Comparison of ENCODE assay signal across 8 cellular contexts in the genomic region with DNA sequence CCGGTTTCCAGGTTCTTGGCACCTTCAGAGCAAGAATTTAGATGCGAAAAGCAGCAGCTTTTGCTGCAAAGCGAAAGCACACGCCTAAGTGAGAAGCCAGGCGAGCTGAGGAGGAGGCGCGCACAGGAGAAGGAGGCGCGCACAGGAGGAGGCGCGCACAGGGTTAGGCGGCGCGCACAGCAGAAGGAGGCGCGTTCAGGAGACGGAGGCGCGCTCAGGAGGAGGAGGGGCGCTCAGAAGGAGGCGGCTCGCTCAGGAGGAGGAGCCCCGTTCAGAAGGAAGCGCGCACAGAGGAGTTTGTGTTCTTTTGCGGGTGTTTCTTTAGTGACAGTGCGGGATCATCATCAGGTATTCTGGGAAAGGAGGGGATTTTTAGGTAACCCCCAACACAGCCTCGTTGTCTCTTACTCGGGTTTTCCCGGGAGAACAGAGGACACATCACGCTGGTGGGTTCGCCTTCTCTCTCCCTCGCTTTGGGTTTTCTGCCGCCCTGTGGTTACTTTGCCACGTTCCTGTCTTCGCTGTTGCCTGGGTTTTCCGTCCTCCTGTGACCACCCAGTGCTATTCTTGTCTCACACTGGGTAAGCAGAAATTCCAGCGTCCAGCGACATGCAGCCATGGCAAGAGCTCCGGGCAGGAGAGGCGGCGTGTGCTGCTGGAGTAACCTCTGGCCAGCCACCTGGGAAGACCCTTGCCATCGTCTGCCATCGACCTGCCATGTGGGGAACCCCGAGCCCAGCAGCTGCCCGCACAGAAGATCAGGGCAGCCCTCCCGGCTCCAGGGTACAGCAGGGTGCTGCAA. TPM values are rescaled to one million over a fixed set of nuclear protein-coding genes. Genes with fewer than 3 reads are reported as not detected.
DNase-seq lines count a peak whose midpoint lies in the region; ATAC-seq, FAIRE-seq and TF ChIP-seq lines count a peak whose summit lies in the region.

No MANE protein-coding gene starts in this region.

- DNase-seq in AG09319 (ENCODE audit: extremely low read depth, low read depth) (peak; percentile 29), WTC11 (ENCODE audit: low spot score) (peak; percentile 59), bronchial epithelial cell (ENCODE audit: low read depth) (peak; percentile 49), kidney glomerular epithelial cell (lab: John Stamatoyannopoulos, UW) (peak; percentile 27), HEK293T (ENCODE audit: extremely low spot score) (no peak)
- peak; percentile 52 for DNase-seq in stimulated activated CD4-positive, alpha-beta T cell treated with anti-CD3 and anti-CD28 coated beads, Interleukin-2, amount 100 ng/mL, for 4 hours (ENCODE audit: low read depth)

- peaks cover 16% of the 10 kb centered on the region for H3K4me1 Mint-ChIP-seq in WTC11

- peak; percentile 83 for FAIRE-seq in bronchial epithelial cell (lab: Jason Lieb, UNC)

- peak overlapping the region; percentile 50 for H3K4me3 ChIP-seq in bronchial epithelial cell (ENCODE audit: low read depth, low read length)

- H3K4me3 Mint-ChIP-seq in WTC11, result peak overlapping the region; percentile 69

- H3K36me3 ChIP-seq in bronchial epithelial cell (ENCODE audit: control insufficient read depth, insufficient read depth, low read length), result peaks cover 7% of the 10 kb centered on the region

- TF ChIP-seq CTCF in AG09319 (IDR thresholded peaks at IDR 0.05; ENCODE audit: low read depth, low read length), result peak; percentile 42
- TF ChIP-seq CTCF in WTC11 (IDR thresholded peaks at IDR 0.05), result no peak
- TF ChIP-seq CTCF in bronchial epithelial cell (IDR thresholded peaks at IDR 0.05; ENCODE audit: insufficient read depth, low read length, severe bottlenecking), result peak; percentile 40

- CTCF ChIA-PET in WTC11 (lab: Charles Lee) (no interaction called here), HEK293T (lab: Yijun Ruan, JAX) (no interaction called here)

- no peaks in the 10 kb centered on the region for H3K27me3 Mint-ChIP-seq in WTC11 (ENCODE audit: low read depth)

- ATAC-seq in GM19035 (IDR thresholded peaks at IDR 0.05; ENCODE audit: unreplicated experiment), result peak; percentile 93
- peak; percentile 88 for ATAC-seq in HG03521 (IDR thresholded peaks at IDR 0.05; ENCODE audit: unreplicated experiment)
- ATAC-seq in WTC11, result peak; percentile 92

- peaks cover 63% of the 10 kb centered on the region for H3K36me3 Mint-ChIP-seq in WTC11

- H3K27me3 ChIP-seq in bronchial epithelial cell (ENCODE audit: control insufficient read depth, insufficient read depth, low read length), result no peaks in the 10 kb centered on the region

- H3K9me3 Mint-ChIP-seq in WTC11, result peaks cover 11% of the 10 kb centered on the region

- H3K27ac Mint-ChIP-seq in WTC11, result peak overlapping the region; percentile 65; the same call in 1 of the 2 replicates

- POLR2A ChIA-PET in WTC11 (lab: Charles Lee), result no interaction called here
- POLR2A ChIA-PET in HEK293T (lab: Yijun Ruan, JAX), result no interaction called here

TF ChIP-seq in WTC11, 78 proteins besides CTCF, POLR2A, EP300 and RAD21:
- TF ChIP-seq IRF2 (CRISPR knock-in tag; IDR thresholded peaks at IDR 0.05; ENCODE audit: borderline replicate concordance, low read depth) (no peak), SP1 (CRISPR knock-in tag; conservative IDR thresholded peaks at IDR 0.05) (0 out of 2 replicates have a peak, but pooled peaks have one; percentile 27)
TF ChIP-seq in WTC11: peak in this region for 1.

TF ChIP-seq in HEK293T, 16 proteins besides CTCF, POLR2A, EP300 and RAD21:
- TF ChIP-seq ZNF384 (IDR thresholded peaks at IDR 0.05) (no peak), L3MBTL2 (conservative IDR thresholded peaks at IDR 0.05) (no peak), BHLHE40 (IDR thresholded peaks at IDR 0.05; ENCODE audit: borderline replicate concordance) (no peak), FOXK2 (IDR thresholded peaks at IDR 0.05) (no peak), LEF1 (IDR thresholded peaks at IDR 0.05; ENCODE audit: borderline replicate concordance) (no peak), ARNT (IDR thresholded peaks at IDR 0.05) (no peak), ELF4 (IDR thresholded peaks at IDR 0.05) (no peak), SP1 (IDR thresholded peaks at IDR 0.05) (no peak), CTBP1 (IDR thresholded peaks at IDR 0.05; ENCODE audit: borderline replicate concordance) (no peak), NFRKB (IDR thresholded peaks at IDR 0.05) (no peak), FOXA1 (IDR thresholded peaks at IDR 0.05) (no peak), SUZ12 (IDR thresholded peaks at IDR 0.05) (no peak), FOXM1 (IDR thresholded peaks at IDR 0.05; ENCODE audit: borderline replicate concordance) (no peak), TARDBP (IDR thresholded peaks at IDR 0.05) (no peak), HDGF (IDR thresholded peaks at IDR 0.05; ENCODE audit: borderline replicate concordance) (no peak)
TF ChIP-seq in HEK293T: peak in this region for 0.

RNA-seq across cellular contexts. Expression of a gene that starts 47.0 kb away (rescaled TPM):
- total RNA-seq in WTC11 (2021) (83.4 to 126 TPM (median 90.6 TPM) in 3 replicates), bronchial epithelial cell (16.8 and 21.8 TPM in 2 replicates)

RNA-seq across cellular contexts. Expression of a gene that starts 47.1 kb away (rescaled TPM):
- total RNA-seq in WTC11 (2021), result 34.5 to 37.8 TPM (median 37.0 TPM) in 3 replicates
- 17.4 and 17.6 TPM in 2 replicates for total RNA-seq in bronchial epithelial cell
